ENCODE assay signal across 8 cellular contexts in the genomic region with DNA sequence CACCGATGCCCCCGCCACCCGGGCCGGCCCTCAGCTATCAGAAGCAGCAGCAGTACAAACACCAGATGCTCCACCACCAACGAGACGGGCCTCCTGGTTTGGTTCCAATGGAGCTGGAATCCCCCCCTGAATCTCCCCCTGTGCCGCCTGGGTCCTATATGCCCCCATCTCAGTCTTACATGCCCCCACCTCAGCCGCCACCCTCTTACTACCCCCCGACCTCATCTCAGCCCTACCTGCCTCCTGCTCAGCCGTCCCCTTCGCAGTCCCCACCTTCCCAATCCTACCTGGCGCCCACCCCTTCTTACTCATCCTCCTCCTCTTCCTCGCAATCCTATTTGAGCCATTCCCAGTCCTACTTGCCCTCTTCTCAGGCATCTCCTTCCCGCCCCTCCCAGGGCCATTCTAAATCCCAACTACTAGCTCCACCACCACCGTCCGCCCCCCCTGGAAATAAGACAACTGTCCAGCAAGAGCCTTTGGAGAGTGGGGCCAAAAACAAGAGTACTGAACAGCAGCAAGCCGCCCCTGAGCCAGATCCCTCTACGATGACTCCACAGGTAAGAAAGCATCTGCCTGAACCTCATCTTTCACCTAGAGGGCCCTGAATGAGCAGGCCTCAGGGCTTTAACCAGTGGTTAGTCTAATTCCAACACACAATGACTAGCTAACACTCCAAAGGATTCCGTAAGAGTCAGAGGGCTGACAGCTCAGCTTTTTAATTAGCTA. TPM values are rescaled to one million over a fixed set of nuclear protein-coding genes. Genes with fewer than 3 reads are reported as not detected.
DNase-seq lines count a peak whose midpoint lies in the region; ATAC-seq and TF ChIP-seq lines count a peak whose summit lies in the region.

No MANE protein-coding gene starts in this region.

- H3F3A ChIP-seq in SU-DHL-6 (ENCODE audit: insufficient read depth) = peaks cover 4% of the 10 kb centered on the region; the same call in 1 of the 2 replicates

- H3K36me3 ChIP-seq in SU-DHL-6 (ENCODE audit: low read length) (peaks cover 4% of the 10 kb centered on the region; the same call in 1 of the 2 replicates), colonic mucosa (no peaks in the 10 kb centered on the region), subcutaneous abdominal adipose tissue (ENCODE audit: control insufficient read depth in 5 of 5, insufficient read depth in 5 of 5, low read length in 5 of 5) (no peaks in the 10 kb centered on the region)

- no peaks in the 10 kb centered on the region for H3K27me3 ChIP-seq in SU-DHL-6 (ENCODE audit: low read length)
- H3K27me3 ChIP-seq in colonic mucosa = no peaks in the 10 kb centered on the region
- H3K27me3 ChIP-seq in subcutaneous abdominal adipose tissue (ENCODE audit: control insufficient read depth in 5 of 5, insufficient read depth in 4 of 5, low read length in 5 of 5) = no peaks in the 10 kb centered on the region

- peak; percentile 43 for DNase-seq in DMS 273 (lab: John Stamatoyannopoulos, UW; ENCODE audit: unreplicated experiment)
- no peak for DNase-seq in DMS 273 treated with DMSO at 0.1 percent for 48 hours (lab: John Stamatoyannopoulos, UW)
- DNase-seq in colonic mucosa = peak; percentile 30
- DNase-seq in memory B cell (ENCODE audit: low spot score in 2 of 2) = peak in 1 of 2 donors; percentile 13
- no peak for DNase-seq in mesenteric fat pad (ENCODE audit: low spot score)
- no peak for DNase-seq in DMS114 treated with DMSO at 0.1 percent for 48 hours (lab: John Stamatoyannopoulos, UW; ENCODE audit: unreplicated experiment)

- H3K9me2 ChIP-seq in SU-DHL-6 (replicated peaks; ENCODE audit: insufficient read depth, low read length) = no peaks in the 10 kb centered on the region

- TF ChIP-seq CTCF in SU-DHL-6 (IDR thresholded peaks at IDR 0.05; ENCODE audit: insufficient read depth, low read length, poor library complexity, severe bottlenecking) (no peak), colonic mucosa (IDR thresholded peaks at IDR 0.05) (no peak)

- H3K4me3 ChIP-seq in SU-DHL-6 (ENCODE audit: insufficient read depth, low read length, poor library complexity, severe bottlenecking) (peak overlapping the region; percentile 86), colonic mucosa (peak overlapping the region; percentile 90), subcutaneous abdominal adipose tissue (ENCODE audit: low read depth in 1 of 5, low read length in 5 of 5) (peak overlapping the region; percentile 81 to 92 (median 86))

- intact Hi-C loops in colonic mucosa (cut with DNase I) = no loop called here

- H3K9ac ChIP-seq in SU-DHL-6 (ENCODE audit: low read length) = peak overlapping the region; percentile 88
- H3K9ac ChIP-seq in colonic mucosa (ENCODE audit: low read depth in 2 of 2, low read length in 2 of 2) = peak overlapping the region; percentile 89 to 96
- peak overlapping the region; percentile 84 to 98 (median 95) for H3K9ac ChIP-seq in subcutaneous abdominal adipose tissue (ENCODE audit: low read length in 5 of 5)

- peak overlapping the region; percentile 99 for H3K4me3 Mint-ChIP-seq in memory B cell

- ATAC-seq in memory B cell (ENCODE audit: low read depth) = no peak

- peak overlapping the region; percentile 96 for H3K27ac Mint-ChIP-seq in memory B cell

- H2AFZ ChIP-seq in SU-DHL-6 (ENCODE audit: low read depth, low read length, severe bottlenecking) = peak overlapping the region; percentile 65

- H3K4me2 ChIP-seq in SU-DHL-6 (ENCODE audit: low read depth, low read length, poor library complexity, severe bottlenecking) = peak overlapping the region; percentile 83

- H3K27ac ChIP-seq in SU-DHL-6 (ENCODE audit: low read depth, low read length) = peak overlapping the region; percentile 80
- peak overlapping the region; percentile 85 for H3K27ac ChIP-seq in colonic mucosa
- peak overlapping the region; percentile 84 for H3K27ac ChIP-seq in subcutaneous abdominal adipose tissue (ENCODE audit: low read depth, low read length)

- H3K4me1 ChIP-seq in colonic mucosa (peaks cover 8% of the 10 kb centered on the region), subcutaneous abdominal adipose tissue (ENCODE audit: control insufficient read depth in 5 of 5, insufficient read depth in 5 of 5, low read length in 5 of 5) (peaks cover 6 to 52% (median 47%) of the 10 kb centered on the region in 5 donors)

- H3K36me3 Mint-ChIP-seq in memory B cell = peaks cover 2% of the 10 kb centered on the region

- H3K79me2 ChIP-seq in SU-DHL-6 (ENCODE audit: insufficient read depth, low read length) = peaks cover 55% of the 10 kb centered on the region

- no peaks in the 10 kb centered on the region for H3K9me3 Mint-ChIP-seq in memory B cell

- H4K20me1 ChIP-seq in SU-DHL-6 (ENCODE audit: low read depth, low read length) = peaks cover 8% of the 10 kb centered on the region; the same call in 1 of the 2 replicates

- peaks cover 36% of the 10 kb centered on the region for H3K4me1 Mint-ChIP-seq in memory B cell

- H3K27me3 Mint-ChIP-seq in memory B cell = no peaks in the 10 kb centered on the region

- H3K9me3 ChIP-seq in SU-DHL-6 (ENCODE audit: insufficient read depth, low read length) (no peaks in the 10 kb centered on the region), colonic mucosa (no peaks in the 10 kb centered on the region), subcutaneous abdominal adipose tissue (ENCODE audit: control insufficient read depth in 5 of 5, low read length in 5 of 5) (no peaks in the 10 kb centered on the region)

RNA-seq across cellular contexts. Expression of a gene that starts 0.9 kb away (rescaled TPM):
- 10 to 100 TPM; 36.1 to 41.7 TPM for total RNA-seq in colonic mucosa
- 51.4 TPM for total RNA-seq in mesenteric fat pad

RNA-seq across cellular contexts. Expression of a gene that starts 51.0 kb away (rescaled TPM):
- 10 to 100 TPM; 40.3 to 42.2 TPM for total RNA-seq in colonic mucosa
- 37.6 TPM for total RNA-seq in mesenteric fat pad

RNA-seq across cellular contexts. Expression of a gene that starts 51.1 kb away (rescaled TPM):
- total RNA-seq in colonic mucosa (10 to 100 TPM; 37.2 to 37.5 TPM), mesenteric fat pad (31.9 TPM)

Comparison
In these comparisons a context has a peak if more than half of its experiments do, and no peak if none do; other contexts are left out.
1. DNase-seq: peak in DMS 273 (single experiment) and colonic mucosa (single experiment); none in DMS 273 treated with DMSO at 0.1 percent for 48 hours (single experiment), mesenteric fat pad (single experiment) and DMS114 treated with DMSO at 0.1 percent for 48 hours (single experiment).
2. Peak in every context shown above with its lines, with median percentiles within 50 percentile points of each other: H3K27ac ChIP-seq, H3K4me3 ChIP-seq and H3K9ac ChIP-seq.